ENCODE assay signal across 8 cellular contexts in genomic region chr5:113378960-113379541, GRCh38. TPM values are rescaled to one million over a fixed set of nuclear protein-coding genes. Genes with fewer than 3 reads are reported as not detected.
DNase-seq lines count a peak whose midpoint lies in the region; ATAC-seq and TF ChIP-seq lines count a peak whose summit lies in the region.

No MANE protein-coding gene starts in this region.

- no peaks in the 10 kb centered on the region for H3K9me3 ChIP-seq in left lung

- peaks cover 0 to 46% of the 10 kb centered on the region in 2 donors for H3K27me3 ChIP-seq in left lung

- TF ChIP-seq CTCF in left lung (IDR thresholded peaks at IDR 0.05): peak; percentile 60 to 71

- intact Hi-C loops in left lung (cut with DNase I): loop anchor here in 1 of 2 donors (10.0 kb wide), 1 partner anchor 126 kb away; no protein-coding TSS in a partner anchor

- H3K27ac ChIP-seq in left lung: no peak overlapping the region

- no peak overlapping the region for H3K4me3 ChIP-seq in left lung

- DNase-seq in NK-92 treated with Interleukin-12 subunit alpha and Interleukin-12 subunit beta, amount 100 ng/mL, for 24 hours (lab: John Stamatoyannopoulos, UW): peak; percentile 32
- no peak for DNase-seq in NK-92 (lab: John Stamatoyannopoulos, UW; ENCODE audit: unreplicated experiment)
- peak; percentile 2 for DNase-seq in NCI-H2196 treated with DMSO at 0.1 percent for 48 hours (lab: John Stamatoyannopoulos, UW; ENCODE audit: unreplicated experiment)
- DNase-seq in activated CD4-positive, CD25-positive, alpha-beta regulatory T cell treated with anti-CD3 and anti-CD28 coated beads, Interleukin-2, amount 50 U/mL, for 72 hours: peak; percentile 49
- DNase-seq in cerebellar cortex (ENCODE audit: low spot score): peak; percentile 72
- no peak for DNase-seq in left lung
- peak; percentile 5 for DNase-seq in stimulated activated CD8-positive, alpha-beta memory T cell treated with anti-CD3 and anti-CD28 coated beads, Interleukin-12 subunit alpha, Interleukin-12 subunit beta, amount 100 ng/mL, for 24 hours (ENCODE audit: extremely low read depth)

- ATAC-seq in HG02870 (IDR thresholded peaks at IDR 0.05; ENCODE audit: unreplicated experiment) (peak; percentile 78), left lung (peak; percentile 74)

- no peaks in the 10 kb centered on the region for H3K36me3 ChIP-seq in left lung

- H3K4me1 ChIP-seq in left lung: peaks cover 3 to 14% of the 10 kb centered on the region in 2 donors

RNA-seq across cellular contexts. Expression of gene TSSK1B, which starts 55.7 kb away (rescaled TPM):
- under 1 TPM in 1 of 2 donors, not detected in 1; 0.23 TPM for total RNA-seq in left lung

Comparison
In these comparisons a context has a peak if more than half of its experiments do, and no peak if none do; other contexts are left out.
1. DNase-seq: peak in NK-92 treated with Interleukin-12 subunit alpha and Interleukin-12 subunit beta, amount 100 ng/mL, for 24 hours (single experiment), NCI-H2196 treated with DMSO at 0.1 percent for 48 hours (single experiment), activated CD4-positive, CD25-positive, alpha-beta regulatory T cell treated with anti-CD3 and anti-CD28 coated beads, Interleukin-2, amount 50 U/mL, for 72 hours (single experiment), cerebellar cortex (single experiment) and stimulated activated CD8-positive, alpha-beta memory T cell treated with anti-CD3 and anti-CD28 coated beads, Interleukin-12 subunit alpha, Interleukin-12 subunit beta, amount 100 ng/mL, for 24 hours (single experiment); none in NK-92 (single experiment) and left lung (0 of 2).